Comparison of ENCODE assay signal across 10 cellular contexts in genomic region chr17:27532269-27533067, GRCh38.
DNase-seq lines count a peak whose midpoint lies in the region; ATAC-seq and TF ChIP-seq lines count a peak whose summit lies in the region.
"Had no signal": no experiment of that assay in that cellular context is flagged by ENCODE, and none has a peak within 500 bp of the region (broad histone marks: within the 10 kb centered on the region; RNA-seq: fewer than 3 reads in every experiment).

No MANE protein-coding gene starts in this region.

- no peaks in the 10 kb centered on the region for H3K9me3 Mint-ChIP-seq in activated CD4-positive, alpha-beta memory T cell treated with anti-CD3 and anti-CD28 coated beads for 36 hours
- no peaks in the 10 kb centered on the region for H3K9me3 Mint-ChIP-seq in activated CD4-positive, alpha-beta memory T cell treated with anti-CD3 and anti-CD28 coated beads, Interleukin-2, amount 10 ng/mL, durations not matched to agents 7 days and 5 days

- H3K4me3 ChIP-seq in right lobe of liver (no peak overlapping the region), transverse colon (no peak overlapping the region)
- H3K4me3 ChIP-seq: vagina had no signal

- POLR2A ChIA-PET in activated CD4-positive, alpha-beta memory T cell treated with anti-CD3 and anti-CD28 coated beads for 36 hours (lab: Charles Lee): no interaction called here
- POLR2A ChIA-PET in activated CD4-positive, alpha-beta memory T cell treated with anti-CD3 and anti-CD28 coated beads, Interleukin-2, amount 10 ng/mL, durations not matched to agents 7 days and 5 days (lab: Charles Lee): interaction anchor here (0.9 kb wide), 1 partner anchor 75 kb away, joined by 4 read pairs; no protein-coding TSS in a partner anchor

- TF ChIP-seq POLR2A in right lobe of liver (IDR thresholded peaks at IDR 0.05): no peak
- peak; percentile 23 for TF ChIP-seq POLR2A in transverse colon (IDR thresholded peaks at IDR 0.05)

- peak overlapping the region; percentile 28 for H3K27ac Mint-ChIP-seq in activated CD4-positive, alpha-beta memory T cell treated with anti-CD3 and anti-CD28 coated beads for 36 hours
- H3K27ac Mint-ChIP-seq in activated CD4-positive, alpha-beta memory T cell treated with anti-CD3 and anti-CD28 coated beads, Interleukin-2, amount 10 ng/mL, durations not matched to agents 7 days and 5 days: no peak overlapping the region

- no peaks in the 10 kb centered on the region for H3K4me1 ChIP-seq in right lobe of liver
- H3K4me1 ChIP-seq in transverse colon: peaks cover 24 to 66% (median 27%) of the 10 kb centered on the region in 4 donors

- no peaks in the 10 kb centered on the region for H3K27me3 Mint-ChIP-seq in activated CD4-positive, alpha-beta memory T cell treated with anti-CD3 and anti-CD28 coated beads for 36 hours
- no peaks in the 10 kb centered on the region for H3K27me3 Mint-ChIP-seq in activated CD4-positive, alpha-beta memory T cell treated with anti-CD3 and anti-CD28 coated beads, Interleukin-2, amount 10 ng/mL, durations not matched to agents 7 days and 5 days

- H3K36me3 ChIP-seq in right lobe of liver (no peaks in the 10 kb centered on the region), transverse colon (no peaks in the 10 kb centered on the region)
- H3K36me3 ChIP-seq: vagina had no signal

- in situ Hi-C loops in transverse colon (cut with MboI; ENCODE audit: low pct_ligation_motif_present in 1 of 4, low pct_unique_long_range_greater_than_20kb in 1 of 4, low sequenced_read_pairs in 3 of 4): loop anchor here in 1 of 4 donors (25.0 kb wide), 1 partner anchor 170 kb away; no protein-coding TSS in a partner anchor

- TF ChIP-seq EP300 in transverse colon (IDR thresholded peaks at IDR 0.05; ENCODE audit: low read depth): peak; percentile 71

- no peaks in the 10 kb centered on the region for H3K36me3 Mint-ChIP-seq in activated CD4-positive, alpha-beta memory T cell treated with anti-CD3 and anti-CD28 coated beads for 36 hours
- H3K36me3 Mint-ChIP-seq in activated CD4-positive, alpha-beta memory T cell treated with anti-CD3 and anti-CD28 coated beads, Interleukin-2, amount 10 ng/mL, durations not matched to agents 7 days and 5 days (ENCODE audit: low read depth): no peaks in the 10 kb centered on the region

- H3K9me3 ChIP-seq in right lobe of liver (no peaks in the 10 kb centered on the region), transverse colon (no peaks in the 10 kb centered on the region)
- H3K9me3 ChIP-seq: vagina had no signal

- intact Hi-C loops in activated CD4-positive, alpha-beta memory T cell treated with anti-CD3 and anti-CD28 coated beads for 36 hours (cut with micrococcal nuclease): no loop called here
- intact Hi-C loops in right lobe of liver (cut with DNase I): no loop called here
- intact Hi-C loops in transverse colon (cut with DNase I; ENCODE audit: low total_unique reads): loop anchor here (5.0 kb wide), 1 partner anchor 45 kb away; no protein-coding TSS in a partner anchor

- no peak overlapping the region for H3K27ac ChIP-seq in right lobe of liver
- peak overlapping the region; percentile 19 to 59 (median 44) for H3K27ac ChIP-seq in transverse colon

- no peak overlapping the region for H3K4me3 Mint-ChIP-seq in activated CD4-positive, alpha-beta memory T cell treated with anti-CD3 and anti-CD28 coated beads for 36 hours
- no peak overlapping the region for H3K4me3 Mint-ChIP-seq in activated CD4-positive, alpha-beta memory T cell treated with anti-CD3 and anti-CD28 coated beads, Interleukin-2, amount 10 ng/mL, durations not matched to agents 7 days and 5 days

- H3K27me3 ChIP-seq in right lobe of liver (no peaks in the 10 kb centered on the region), transverse colon (no peaks in the 10 kb centered on the region)
- H3K27me3 ChIP-seq: vagina had no signal

- 33% methylated on average over 7 of the region's 20 CpGs for WGBS in right lobe of liver (ENCODE audit: insufficient coverage, low coverage, low lambda C conversion rate, missing lambda C conversion rate)
- 47 to 80% methylated on average over 3 to 20 of the region's 20 CpGs for WGBS in transverse colon (ENCODE audit: low coverage in 1 of 2), 2 donors

- CTCF ChIA-PET in activated CD4-positive, alpha-beta memory T cell treated with anti-CD3 and anti-CD28 coated beads for 36 hours (lab: Charles Lee): interaction anchor here (0.7 to 1.0 kb wide), 2 partner anchors 67 to 71 kb away, joined by 3 read pairs; no protein-coding TSS in a partner anchor
- CTCF ChIA-PET in activated CD4-positive, alpha-beta memory T cell treated with anti-CD3 and anti-CD28 coated beads, Interleukin-2, amount 10 ng/mL, durations not matched to agents 7 days and 5 days (lab: Charles Lee): interaction anchor here (1.7 kb wide), 1 partner anchor 67 kb away, joined by 4 read pairs; no protein-coding TSS in a partner anchor

- TF ChIP-seq CTCF in right lobe of liver (IDR thresholded peaks at IDR 0.05) (no peak), transverse colon (IDR thresholded peaks at IDR 0.05) (no peak)

- peaks cover 34% of the 10 kb centered on the region for H3K4me1 Mint-ChIP-seq in activated CD4-positive, alpha-beta memory T cell treated with anti-CD3 and anti-CD28 coated beads for 36 hours (ENCODE audit: low read depth)
- H3K4me1 Mint-ChIP-seq in activated CD4-positive, alpha-beta memory T cell treated with anti-CD3 and anti-CD28 coated beads, Interleukin-2, amount 10 ng/mL, durations not matched to agents 7 days and 5 days: peaks cover 46% of the 10 kb centered on the region

- ATAC-seq in right lobe of liver: peak; percentile 43 to 79 (median 62)
- no peak for ATAC-seq in HG03439 (IDR thresholded peaks at IDR 0.05; ENCODE audit: unreplicated experiment)

- DNase-seq in activated CD4-positive, alpha-beta memory T cell treated with anti-CD3 and anti-CD28 coated beads for 36 hours: no peak
- no peak for DNase-seq in activated CD4-positive, alpha-beta memory T cell treated with anti-CD3 and anti-CD28 coated beads, Interleukin-2, amount 10 ng/mL, durations not matched to agents 7 days and 5 days
- DNase-seq in brain pericyte (ENCODE audit: low read depth, low spot score): peak; percentile 99
- peak; percentile 43 to 63 (median 56) for DNase-seq in right lobe of liver
- peak; percentile 54 for DNase-seq in transverse colon
- no peak for DNase-seq in COLO668 (lab: John Stamatoyannopoulos, UW; ENCODE audit: unreplicated experiment)
- no peak for DNase-seq in NCI-H82 treated with DMSO at 0.1 percent for 48 hours (lab: John Stamatoyannopoulos, UW; ENCODE audit: unreplicated experiment)
- DNase-seq: NCI-H1105 had no signal

Comparison
In these comparisons a context has a peak if more than half of its experiments do, and no peak if none do; other contexts are left out.
1. DNase-seq: peak in brain pericyte (single experiment), right lobe of liver (3 of 3) and transverse colon (single experiment); none in activated CD4-positive, alpha-beta memory T cell treated with anti-CD3 and anti-CD28 coated beads for 36 hours (single experiment), activated CD4-positive, alpha-beta memory T cell treated with anti-CD3 and anti-CD28 coated beads, Interleukin-2, amount 10 ng/mL, durations not matched to agents 7 days and 5 days (single experiment), COLO668 (single experiment) and NCI-H82 treated with DMSO at 0.1 percent for 48 hours (single experiment).
2. H3K27ac ChIP-seq: peak in transverse colon (4 of 4); none in right lobe of liver (0 of 3).